In genomic region chr1:154463512-154463990, GRCh38 we compare ENCODE assay signal across 8 cellular contexts. TPM values are rescaled to one million over a fixed set of nuclear protein-coding genes. Genes with fewer than 3 reads are reported as not detected.
DNase-seq lines count a peak whose midpoint lies in the region; ATAC-seq and TF ChIP-seq lines count a peak whose summit lies in the region.

No MANE protein-coding gene starts in this region.

- H3K14ac ChIP-seq in neuronal stem cell (ENCODE audit: low read length) = no peak overlapping the region

- H3K4ac ChIP-seq in neuronal stem cell (ENCODE audit: low read length) = no peak overlapping the region

- H3K27me3 Mint-ChIP-seq in CD4-positive, CD25-positive, alpha-beta regulatory T cell = no peaks in the 10 kb centered on the region
- no peaks in the 10 kb centered on the region for H3K27me3 Mint-ChIP-seq in T-helper 1 cell treated with Interleukin-12 subunit alpha and Interleukin-12 subunit beta and Interleukin-4 antibody, amounts not matched to agents 30 μg/mL and 1 μg/mL, for 36 hours (ENCODE audit: low read depth)

- H3K36me3 Mint-ChIP-seq in CD4-positive, CD25-positive, alpha-beta regulatory T cell = peaks cover 33% of the 10 kb centered on the region
- peaks cover 5% of the 10 kb centered on the region for H3K36me3 Mint-ChIP-seq in T-helper 1 cell treated with Interleukin-12 subunit alpha and Interleukin-12 subunit beta and Interleukin-4 antibody, amounts not matched to agents 30 μg/mL and 1 μg/mL, for 36 hours (ENCODE audit: low read depth)

- peak overlapping the region; percentile 88 to 95 (median 92) for H3K27ac Mint-ChIP-seq in CD4-positive, CD25-positive, alpha-beta regulatory T cell
- H3K27ac Mint-ChIP-seq in T-helper 1 cell treated with Interleukin-12 subunit alpha and Interleukin-12 subunit beta and Interleukin-4 antibody, amounts not matched to agents 30 μg/mL and 1 μg/mL, for 36 hours = peak overlapping the region; percentile 87

- H3K36me3 ChIP-seq in CD4-positive, CD25-positive, alpha-beta regulatory T cell (ENCODE audit: control insufficient read depth, insufficient read depth, low read length) = peaks cover 33% of the 10 kb centered on the region
- no peaks in the 10 kb centered on the region for H3K36me3 ChIP-seq in neuronal stem cell (replicated peaks in 1 of 2; ENCODE audit: control insufficient read depth in 2 of 2, insufficient read depth in 2 of 2, low read length in 2 of 2)

- H3K4me1 ChIP-seq in CD4-positive, CD25-positive, alpha-beta regulatory T cell (ENCODE audit: control insufficient read depth, insufficient read depth, low read length, poor library complexity, severe bottlenecking) = peaks cover 90% of the 10 kb centered on the region
- H3K4me1 ChIP-seq in neuronal stem cell (ENCODE audit: control insufficient read depth in 2 of 2, insufficient read depth in 1 of 2, low read depth in 1 of 2, low read length in 2 of 2) = peaks cover 0 to 6% of the 10 kb centered on the region in 2 donors

- peaks cover 30 to 88% (median 58%) of the 10 kb centered on the region in 4 donors for H3K4me1 Mint-ChIP-seq in CD4-positive, CD25-positive, alpha-beta regulatory T cell
- H3K4me1 Mint-ChIP-seq in T-helper 1 cell treated with Interleukin-12 subunit alpha and Interleukin-12 subunit beta and Interleukin-4 antibody, amounts not matched to agents 30 μg/mL and 1 μg/mL, for 36 hours (ENCODE audit: low read depth) = peaks cover 51% of the 10 kb centered on the region

- in situ Hi-C loops in astrocyte of the spinal cord (cut with HindIII; ENCODE audit: low sequenced_read_pairs) (no loop called here), GM13977 (cut with MboI; ENCODE audit: low pct_unique_long_range_greater_than_20kb, low sequenced_read_pairs, unreplicated experiment) (no loop called here)

- ATAC-seq in CD4-positive, CD25-positive, alpha-beta regulatory T cell (ENCODE audit: low read depth in 2 of 2) = peak; percentile 86 to 89
- no peak for ATAC-seq in HG03045 (IDR thresholded peaks at IDR 0.05; ENCODE audit: unreplicated experiment)

- no peak overlapping the region for H3K23ac ChIP-seq in neuronal stem cell (ENCODE audit: low read depth, low read length, poor library complexity)

- H3K18ac ChIP-seq in neuronal stem cell (ENCODE audit: low read length) = peak overlapping the region; percentile 35

- no peaks in the 10 kb centered on the region for H3K27me3 ChIP-seq in CD4-positive, CD25-positive, alpha-beta regulatory T cell (ENCODE audit: control insufficient read depth, insufficient read depth, low read length)
- H3K27me3 ChIP-seq in neuronal stem cell (ENCODE audit: control insufficient read depth in 3 of 3, insufficient read depth in 3 of 3, low read depth in 1 of 3, low read length in 3 of 3) = no peaks in the 10 kb centered on the region

- H2BK12ac ChIP-seq in neuronal stem cell (ENCODE audit: low read length) = no peak overlapping the region

- H4K91ac ChIP-seq in neuronal stem cell (ENCODE audit: low read depth, low read length, poor library complexity) = no peak overlapping the region

- H2BK120ac ChIP-seq in neuronal stem cell (ENCODE audit: low read depth, low read length) = no peak overlapping the region

- WGBS in neuronal stem cell (ENCODE audit: extremely low coverage in 2 of 2, insufficient read length in 2 of 2, insufficient replicate concordance in 1 of 2), 2 donors = no CpG with 5 or more reads among the region's 4 CpGs

- H2AK5ac ChIP-seq in neuronal stem cell (ENCODE audit: low read depth, low read length) = peak overlapping the region; percentile 40

- H3K9me3 ChIP-seq in CD4-positive, CD25-positive, alpha-beta regulatory T cell (ENCODE audit: control insufficient read depth in 2 of 2, low read length in 2 of 2) = no peaks in the 10 kb centered on the region
- no peaks in the 10 kb centered on the region for H3K9me3 ChIP-seq in neuronal stem cell (replicated peaks in 1 of 2; ENCODE audit: control insufficient read depth in 2 of 2, insufficient read depth in 1 of 2, low read depth in 1 of 2, low read length in 2 of 2)

- no peak overlapping the region for H2BK15ac ChIP-seq in neuronal stem cell (ENCODE audit: low read length)

- H3K9me3 Mint-ChIP-seq in CD4-positive, CD25-positive, alpha-beta regulatory T cell = no peaks in the 10 kb centered on the region
- no peaks in the 10 kb centered on the region for H3K9me3 Mint-ChIP-seq in T-helper 1 cell treated with Interleukin-12 subunit alpha and Interleukin-12 subunit beta and Interleukin-4 antibody, amounts not matched to agents 30 μg/mL and 1 μg/mL, for 36 hours

- TF ChIP-seq CTCF in astrocyte of the spinal cord (IDR thresholded peaks at IDR 0.05; ENCODE audit: low read depth, low read length) (no peak), GM13977 (IDR thresholded peaks at IDR 0.05; ENCODE audit: extremely low read depth, insufficient read depth, missing control alignments) (no peak)

- peak overlapping the region; percentile 33 to 87 (median 85) for H3K4me3 Mint-ChIP-seq in CD4-positive, CD25-positive, alpha-beta regulatory T cell
- peak overlapping the region; percentile 56 for H3K4me3 Mint-ChIP-seq in T-helper 1 cell treated with Interleukin-12 subunit alpha and Interleukin-12 subunit beta and Interleukin-4 antibody, amounts not matched to agents 30 μg/mL and 1 μg/mL, for 36 hours

- no peak overlapping the region for H2BK5ac ChIP-seq in neuronal stem cell (ENCODE audit: low read length)

- peak; percentile 48 to 90 (median 71) for DNase-seq in CD4-positive, CD25-positive, alpha-beta regulatory T cell
- DNase-seq in astrocyte of the spinal cord (ENCODE audit: low read depth, low spot score) = peak; percentile 56
- no peak for DNase-seq in neuronal stem cell (ENCODE audit: low spot score)
- DNase-seq in nucleus accumbens (lab: John Stamatoyannopoulos, UW) = no peak
- DNase-seq in amniotic stem cell (lab: John Stamatoyannopoulos, UW) = no peak
- no peak for DNase-seq in GM13977 (ENCODE audit: low spot score)

- H3K9ac ChIP-seq in neuronal stem cell (ENCODE audit: low read depth, low read length, poor library complexity) = no peak overlapping the region

- peak overlapping the region; percentile 26 for H2AFZ ChIP-seq in neuronal stem cell (ENCODE audit: low read length)

- H3K4me2 ChIP-seq in neuronal stem cell (ENCODE audit: insufficient read depth, low read length, poor library complexity, severe bottlenecking) = no peak overlapping the region

- H3K79me1 ChIP-seq in neuronal stem cell (ENCODE audit: low read depth, low read length) = no peaks in the 10 kb centered on the region

- no peak overlapping the region for H4K8ac ChIP-seq in neuronal stem cell (ENCODE audit: low read depth, low read length)

- H3K4me3 ChIP-seq in CD4-positive, CD25-positive, alpha-beta regulatory T cell (ENCODE audit: low read depth, low read length) = peak overlapping the region; percentile 58
- H3K4me3 ChIP-seq in astrocyte of the spinal cord (ENCODE audit: low read depth, low read length) (no peak overlapping the region), neuronal stem cell (ENCODE audit: low read length in 2 of 2) (no peak overlapping the region)

- H3K27ac ChIP-seq in CD4-positive, CD25-positive, alpha-beta regulatory T cell (ENCODE audit: insufficient read depth, low read length, poor library complexity, severe bottlenecking) = peak overlapping the region; percentile 80
- H3K27ac ChIP-seq in neuronal stem cell (replicated peaks; ENCODE audit: low read length) = no peak overlapping the region

RNA-seq across cellular contexts. Expression of gene TDRD10, which starts 38.5 kb away (rescaled TPM):
- total RNA-seq in CD4-positive, CD25-positive, alpha-beta regulatory T cell = not detected
- polyA plus RNA-seq in CD4-positive, CD25-positive, alpha-beta regulatory T cell = not detected
- polyA plus RNA-seq in neuronal stem cell (2013, experiment 1 of 2) = not detected
- polyA plus RNA-seq in neuronal stem cell (2013, experiment 2 of 2) = not detected

RNA-seq across cellular contexts. Expression of gene SHE, which starts 38.7 kb away (rescaled TPM):
- total RNA-seq in CD4-positive, CD25-positive, alpha-beta regulatory T cell = not detected
- polyA plus RNA-seq in CD4-positive, CD25-positive, alpha-beta regulatory T cell = not detected
- polyA plus RNA-seq in neuronal stem cell (2013, experiment 1 of 2) = 0.10 TPM
- polyA plus RNA-seq in neuronal stem cell (2013, experiment 2 of 2) = 0.03 TPM

RNA-seq across cellular contexts. Expression of gene IL6R, which starts 58.4 kb away (rescaled TPM):
- 135 TPM for total RNA-seq in CD4-positive, CD25-positive, alpha-beta regulatory T cell
- polyA plus RNA-seq in CD4-positive, CD25-positive, alpha-beta regulatory T cell = 10 to 100 TPM; 54.5 to 84.4 (median 62.2) TPM
- polyA plus RNA-seq in neuronal stem cell (2013, experiment 1 of 2) = 0.08 TPM
- polyA plus RNA-seq in neuronal stem cell (2013, experiment 2 of 2) = 0.10 TPM

Comparison
In these comparisons a context has a peak if more than half of its experiments do, and no peak if none do; other contexts are left out.
1. DNase-seq: peak in CD4-positive, CD25-positive, alpha-beta regulatory T cell (3 of 3) and astrocyte of the spinal cord (single experiment); none in neuronal stem cell (single experiment), nucleus accumbens (0 of 56), amniotic stem cell (single experiment) and GM13977 (single experiment).